Comparison of ENCODE assay signal across 8 cellular contexts in the genomic region with DNA sequence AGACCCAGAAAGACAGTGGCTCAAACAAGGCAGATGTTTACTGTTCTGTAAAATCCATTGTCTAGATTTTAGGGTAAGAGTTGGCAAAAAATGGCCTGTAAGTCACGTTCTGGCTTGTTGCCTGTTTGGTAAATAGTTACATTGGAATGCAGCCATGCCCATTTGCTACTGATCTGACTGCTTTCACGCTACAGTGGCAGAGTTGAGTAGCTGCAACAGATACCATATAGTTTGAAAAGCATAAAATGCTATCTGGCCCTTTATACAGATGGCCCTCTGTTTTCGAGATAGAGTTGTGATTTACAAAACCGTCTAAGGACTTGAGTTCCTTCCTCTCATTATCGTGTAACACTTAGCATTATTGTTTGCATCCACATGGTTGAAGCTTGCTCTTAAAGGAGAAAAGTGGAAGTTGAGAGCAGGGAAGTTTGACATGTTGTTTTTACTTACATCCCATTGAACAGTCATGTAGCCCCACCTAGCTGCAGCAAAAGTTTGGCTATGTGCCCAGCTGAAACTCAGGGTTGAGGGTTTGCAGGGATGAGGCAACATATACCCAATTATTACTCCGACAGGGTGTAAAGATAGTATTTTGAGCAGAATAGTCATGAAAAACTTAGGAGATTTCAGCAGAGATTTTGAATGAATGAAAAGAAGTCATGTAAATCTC. TPM values are rescaled to one million over a fixed set of nuclear protein-coding genes. Genes with fewer than 3 reads are reported as not detected.
DNase-seq lines count a peak whose midpoint lies in the region; ATAC-seq and TF ChIP-seq lines count a peak whose summit lies in the region.

No MANE protein-coding gene starts in this region.

- H3K4me3 ChIP-seq in upper lobe of right lung = no peak overlapping the region

- no peaks in the 10 kb centered on the region for H3K4me1 ChIP-seq in upper lobe of right lung

- peak; percentile 15 for DNase-seq in stimulated activated CD4-positive, alpha-beta T cell treated with anti-CD3 and anti-CD28 coated beads, Interleukin-15, amount 100 ng/mL, for 24 hours
- DNase-seq in stimulated activated CD4-positive, alpha-beta T cell treated with anti-CD3 and anti-CD28 coated beads, Interleukin-4, amount 100 ng/mL, for 4 hours = no peak
- DNase-seq in NCI-H2081 treated with DMSO at 0.1 percent for 48 hours (lab: John Stamatoyannopoulos, UW) (peak; percentile 84), amniotic epithelial cell (ENCODE audit: low read depth) (peak; percentile 73), inferior parietal cortex (ENCODE audit: extremely low spot score) (peak; percentile 52), upper lobe of right lung (no peak)
- DNase-seq in activated naive CD4-positive, alpha-beta T cell treated with anti-CD3 and anti-CD28 coated beads, Interleukin-2, amount 50 U/mL, for 16 hours = no peak
- no peak for DNase-seq in activated CD4-positive, alpha-beta T cell treated with anti-CD3 and anti-CD28 coated beads for 4 hours

- no peak overlapping the region for H3K27ac ChIP-seq in upper lobe of right lung

- no peaks in the 10 kb centered on the region for H3K9me3 ChIP-seq in upper lobe of right lung

- no peaks in the 10 kb centered on the region for H3K27me3 ChIP-seq in upper lobe of right lung

- peaks cover 5% of the 10 kb centered on the region for H3K36me3 ChIP-seq in upper lobe of right lung

- peak; percentile 38 for TF ChIP-seq CTCF in upper lobe of right lung (IDR thresholded peaks at IDR 0.05)

- intact Hi-C loops in upper lobe of right lung (cut with DNase I) = no loop called here

- peak; percentile 86 for ATAC-seq in upper lobe of right lung

RNA-seq across cellular contexts. Expression of gene SCFD1, which starts 11.3 kb away (rescaled TPM):
- 72.6 TPM for total RNA-seq in upper lobe of right lung

RNA-seq across cellular contexts. Expression of gene G2E3, which starts 51.9 kb away (rescaled TPM):
- total RNA-seq in upper lobe of right lung = 14.0 TPM

Comparison
In these comparisons a context has a peak if more than half of its experiments do, and no peak if none do; other contexts are left out.
1. DNase-seq: peak in stimulated activated CD4-positive, alpha-beta T cell treated with anti-CD3 and anti-CD28 coated beads, Interleukin-15, amount 100 ng/mL, for 24 hours (single experiment), NCI-H2081 treated with DMSO at 0.1 percent for 48 hours (single experiment), amniotic epithelial cell (single experiment) and inferior parietal cortex (single experiment); none in stimulated activated CD4-positive, alpha-beta T cell treated with anti-CD3 and anti-CD28 coated beads, Interleukin-4, amount 100 ng/mL, for 4 hours (0 of 2), upper lobe of right lung (single experiment), activated naive CD4-positive, alpha-beta T cell treated with anti-CD3 and anti-CD28 coated beads, Interleukin-2, amount 50 U/mL, for 16 hours (single experiment) and activated CD4-positive, alpha-beta T cell treated with anti-CD3 and anti-CD28 coated beads for 4 hours (0 of 2).